27 cellular contexts compared by ENCODE assay signal in the genomic region with DNA sequence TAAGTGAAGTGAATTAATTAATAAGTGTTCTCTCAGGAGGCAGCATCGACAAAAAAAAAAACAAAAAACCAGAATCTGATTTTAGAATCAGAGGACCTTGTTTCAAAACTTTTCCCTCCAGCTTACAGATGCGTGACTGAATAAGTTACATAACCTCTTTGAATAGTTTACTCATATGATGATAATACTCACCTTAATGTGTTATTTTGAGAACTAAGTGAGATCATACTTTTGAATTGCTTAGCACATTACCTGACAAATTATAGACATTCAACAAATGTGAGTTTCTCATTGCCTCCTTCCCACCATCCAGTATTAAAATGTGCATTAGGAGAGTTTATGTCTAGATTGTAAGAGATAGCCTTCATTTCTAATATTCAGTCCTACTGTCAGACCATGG.
"Had no signal": no experiment of that assay in that cellular context is flagged by ENCODE, and none has a peak within 500 bp of the region (broad histone marks: within the 10 kb centered on the region; RNA-seq: fewer than 3 reads in every experiment).

No MANE protein-coding gene starts in this region.

- H3K36me3 ChIP-seq: heart right ventricle, left lung, lower lobe of right lung, neural progenitor cell, neutrophil, right atrium auricular region, right lobe of liver, suprapubic skin, thoracic aorta, tibial artery, upper lobe of right lung had no signal

- H3K4me3 ChIP-seq: heart right ventricle, hepatocyte, left lung, lower lobe of right lung, neural progenitor cell, psoas muscle, right atrium auricular region, right lobe of liver, suprapubic skin, thoracic aorta, tibial artery, upper lobe of right lung had no signal

- H3K9ac ChIP-seq: neural progenitor cell, parathyroid adenoma had no signal

- H3K27me3 ChIP-seq: heart right ventricle, hepatocyte, left lung, neural progenitor cell, neutrophil, right atrium auricular region, right lobe of liver, suprapubic skin, tibial artery, upper lobe of right lung had no signal

- H3K4me2 ChIP-seq: hepatocyte, neural progenitor cell had no signal

- H3K9me3 ChIP-seq: heart right ventricle, left lung, lower lobe of right lung, neutrophil, psoas muscle, right atrium auricular region, right lobe of liver, suprapubic skin, thoracic aorta, tibial artery, upper lobe of right lung had no signal

- H3K27ac ChIP-seq: heart right ventricle, hepatocyte, left lung, lower lobe of right lung, neural progenitor cell, neutrophil, parathyroid adenoma, psoas muscle, right atrium auricular region, right lobe of liver, suprapubic skin, thoracic aorta, tibial artery, upper lobe of right lung had no signal

- H2AFZ ChIP-seq: hepatocyte, neural progenitor cell, parathyroid adenoma had no signal

- H3K79me2 ChIP-seq: hepatocyte, parathyroid adenoma had no signal

- H3K4me1 ChIP-seq: heart right ventricle, left lung, lower lobe of right lung, neural progenitor cell, parathyroid adenoma, psoas muscle, right atrium auricular region, right lobe of liver, suprapubic skin, tibial artery, upper lobe of right lung had no signal

- DNase-seq: heart right ventricle; kidney; left colon; left lung; lower lobe of right lung; mammary epithelial cell; mesenchymal stem cell; naive thymus-derived CD8-positive, alpha-beta T cell; occipital lobe; psoas muscle; right lobe of liver; stimulated activated CD4-positive, alpha-beta T cell treated with anti-CD3 and anti-CD28 coated beads, Interleukin-12 subunit alpha, Interleukin-12 subunit beta, amount 100 ng/mL, for 4 hours; stimulated activated CD4-positive, alpha-beta T cell treated with anti-CD3 and anti-CD28 coated beads, Interleukin-4, amount 100 ng/mL, for 24 hours; stimulated activated naive CD4-positive, alpha-beta T cell; tibial artery; trophoblast cell; upper lobe of right lung had no signal

- FAIRE-seq: islet of Langerhans, kidney, urothelium cell line had no signal

- ATAC-seq: heart right ventricle; left colon; left lung; lower lobe of right lung; naive thymus-derived CD8-positive, alpha-beta T cell; psoas muscle; right lobe of liver; stimulated activated effector memory CD8-positive, alpha-beta T cell treated with anti-CD3 and anti-CD28 coated beads, Interleukin-12 subunit alpha, Interleukin-12 subunit beta, amount 100 ng/mL, for 72 hours; upper lobe of right lung had no signal
